Comparison of ENCODE assay signal across 8 cellular contexts in genomic region chr12:47904647-47905312, GRCh38. TPM values are rescaled to one million over a fixed set of nuclear protein-coding genes. Genes with fewer than 3 reads are reported as not detected.
DNase-seq lines count a peak whose midpoint lies in the region; ATAC-seq and TF ChIP-seq lines count a peak whose summit lies in the region.

TSS of gene VDR (minus strand) at chr12:47904994. CDS start at chr12:47879113, 25,881 bp downstream.

- no peak within 1 kb of the TSS for H3K4ac ChIP-seq in neuronal stem cell (ENCODE audit: low read length)

- H2BK5ac ChIP-seq in neuronal stem cell (ENCODE audit: low read length) = peak within 1 kb of the TSS; percentile 17

- no peak within 1 kb of the TSS for H4K8ac ChIP-seq in neuronal stem cell (ENCODE audit: low read depth, low read length)

- peak; percentile 68 for ATAC-seq in GM21723 (IDR thresholded peaks at IDR 0.05; ENCODE audit: unreplicated experiment)
- ATAC-seq in RWPE2 (ENCODE audit: low read depth) = peak; percentile 73
- peak; percentile 70 for ATAC-seq in foreskin keratinocyte

- H3K27ac ChIP-seq in RWPE2 (ENCODE audit: poor library complexity, severe bottlenecking) = peak within 1 kb of the TSS; percentile 84
- H3K27ac ChIP-seq in foreskin keratinocyte = no peak within 1 kb of the TSS
- H3K27ac ChIP-seq in neuronal stem cell (replicated peaks; ENCODE audit: low read length) = no peak within 1 kb of the TSS
- no peak within 1 kb of the TSS for H3K27ac ChIP-seq in thymus (ENCODE audit: low read depth)

- H3K9me3 ChIP-seq in RWPE2 (ENCODE audit: severe bottlenecking) (no peaks in the 10 kb centered on the region), neuronal stem cell (replicated peaks in 1 of 2; ENCODE audit: control insufficient read depth in 2 of 2, insufficient read depth in 1 of 2, low read depth in 1 of 2, low read length in 2 of 2) (peaks cover 0 to 3% of the 10 kb centered on the region in 2 donors), thymus (ENCODE audit: control insufficient read depth) (no peaks in the 10 kb centered on the region)

- no CpG with 5 or more reads among the region's 48 CpGs for WGBS in neuronal stem cell (ENCODE audit: extremely low coverage in 2 of 2, insufficient read length in 2 of 2, insufficient replicate concordance in 1 of 2), 2 donors
- 1% methylated on average over 48 of the region's 48 CpGs for WGBS in thymus

- no peak within 1 kb of the TSS for H2BK120ac ChIP-seq in neuronal stem cell (ENCODE audit: low read depth, low read length)

- no peak within 1 kb of the TSS for H3K9ac ChIP-seq in neuronal stem cell (ENCODE audit: low read depth, low read length, poor library complexity)

- peak within 1 kb of the TSS; percentile 76 for H2AFZ ChIP-seq in neuronal stem cell (ENCODE audit: low read length)

- no peaks in the 10 kb centered on the region for H3K79me1 ChIP-seq in neuronal stem cell (ENCODE audit: low read depth, low read length)

- DNase-seq in DMS114 treated with DMSO at 0.1 percent for 48 hours (lab: John Stamatoyannopoulos, UW; ENCODE audit: unreplicated experiment) = peak; percentile 81
- DNase-seq in RWPE2 (ENCODE audit: low spot score) = peak; percentile 89
- peak; percentile 67 for DNase-seq in activated effector memory CD4-positive, alpha-beta T cell treated with Interleukin-2 at 50 U/mL for 16 hours
- peak; percentile 68 to 85 for DNase-seq in foreskin keratinocyte
- DNase-seq in neuronal stem cell (ENCODE audit: low spot score) = peak; percentile 60

- H3K36me3 ChIP-seq in RWPE2 (ENCODE audit: low read depth) = peaks cover 5% of the 10 kb centered on the region; the same call in 1 of the 2 replicates
- no peaks in the 10 kb centered on the region for H3K36me3 ChIP-seq in neuronal stem cell (replicated peaks in 1 of 2; ENCODE audit: control insufficient read depth in 2 of 2, insufficient read depth in 2 of 2, low read length in 2 of 2)
- H3K36me3 ChIP-seq in thymus (ENCODE audit: control insufficient read depth, insufficient read depth) = no peaks in the 10 kb centered on the region

- H3K4me1 ChIP-seq in RWPE2 (ENCODE audit: insufficient read depth, poor library complexity, severe bottlenecking) = peaks cover 20% of the 10 kb centered on the region
- H3K4me1 ChIP-seq in foreskin keratinocyte = peaks cover 7% of the 10 kb centered on the region
- H3K4me1 ChIP-seq in neuronal stem cell (ENCODE audit: control insufficient read depth in 2 of 2, insufficient read depth in 1 of 2, low read depth in 1 of 2, low read length in 2 of 2) = peaks cover 0 to 9% of the 10 kb centered on the region in 2 donors
- H3K4me1 ChIP-seq in thymus (ENCODE audit: control insufficient read depth, insufficient read depth, low read length) = peaks cover 16% of the 10 kb centered on the region

- H3K4me3 ChIP-seq in RWPE2 (ENCODE audit: severe bottlenecking) (peak within 1 kb of the TSS; percentile 58), neuronal stem cell (ENCODE audit: low read length in 2 of 2) (peak within 1 kb of the TSS; percentile 7 to 76), thymus (ENCODE audit: low read length) (peak within 1 kb of the TSS; percentile 50)

- TF ChIP-seq CTCF in LNCAP (IDR thresholded peaks at IDR 0.05) (peak; percentile 10; the same call in 1 of the 2 replicates), RWPE2 (IDR thresholded peaks at IDR 0.05; ENCODE audit: poor library complexity, severe bottlenecking) (no peak), foreskin keratinocyte (conservative IDR thresholded peaks at IDR 0.05) (peak; percentile 32)

- H2BK12ac ChIP-seq in neuronal stem cell (ENCODE audit: low read length) = no peak within 1 kb of the TSS

- peak within 1 kb of the TSS; percentile 27 for H3K23ac ChIP-seq in neuronal stem cell (ENCODE audit: low read depth, low read length, poor library complexity)

- no peak within 1 kb of the TSS for H3K14ac ChIP-seq in neuronal stem cell (ENCODE audit: low read length)

- H3K4me2 ChIP-seq in neuronal stem cell (ENCODE audit: insufficient read depth, low read length, poor library complexity, severe bottlenecking) = peak within 1 kb of the TSS; percentile 98

- peak within 1 kb of the TSS; percentile 87 for H3K18ac ChIP-seq in neuronal stem cell (ENCODE audit: low read length)

- peak within 1 kb of the TSS; percentile 66 for H2AK5ac ChIP-seq in neuronal stem cell (ENCODE audit: low read depth, low read length)

- H4K91ac ChIP-seq in neuronal stem cell (ENCODE audit: low read depth, low read length, poor library complexity) = no peak within 1 kb of the TSS

- no peak within 1 kb of the TSS for H2BK15ac ChIP-seq in neuronal stem cell (ENCODE audit: low read length)

- H3K27me3 ChIP-seq in RWPE2 (ENCODE audit: insufficient read depth, poor library complexity, severe bottlenecking) (no peaks in the 10 kb centered on the region), foreskin keratinocyte (peaks cover 5% of the 10 kb centered on the region), neuronal stem cell (ENCODE audit: control insufficient read depth in 3 of 3, insufficient read depth in 3 of 3, low read depth in 1 of 3, low read length in 3 of 3) (peaks cover 8 to 93% (median 52%) of the 10 kb centered on the region in 3 experiments), thymus (ENCODE audit: control insufficient read depth, insufficient read depth) (peaks cover 21% of the 10 kb centered on the region)

RNA-seq across cellular contexts. Expression of gene VDR, which starts in this region (rescaled TPM):
- 33.4 and 33.6 TPM in 2 replicates for total RNA-seq in foreskin keratinocyte
- polyA plus RNA-seq in foreskin keratinocyte = 14.9 and 15.8 TPM in 2 replicates
- polyA plus RNA-seq in neuronal stem cell (2013, experiment 1 of 2) = under 0.01 TPM
- 0.03 TPM for polyA plus RNA-seq in neuronal stem cell (2013, experiment 2 of 2)
- polyA plus RNA-seq in thymus = 3.8 TPM
